1 cellular context compared by ENCODE assay signal in the genomic region with DNA sequence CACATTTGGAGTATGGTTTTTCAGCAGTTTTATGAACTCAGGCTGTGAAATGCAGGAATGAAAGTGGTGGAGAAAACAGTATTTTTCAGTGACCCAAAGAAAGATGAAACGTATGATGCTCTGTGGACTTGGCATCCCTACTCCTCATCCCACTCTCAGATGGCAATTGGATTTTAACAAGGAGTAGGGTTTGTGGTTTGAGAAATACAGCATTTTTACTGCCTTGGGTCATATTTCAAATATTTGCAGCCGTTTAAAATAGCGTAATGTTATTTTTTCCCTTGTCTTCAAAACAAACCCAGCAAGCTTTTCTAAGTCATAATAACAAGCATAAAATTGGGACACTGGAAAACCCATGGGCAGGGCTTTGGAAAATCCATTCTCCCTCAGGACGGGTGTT.
TF ChIP-seq lines count a peak whose summit lies in the region.

No MANE protein-coding gene starts in this region.

TF ChIP-seq in IMR-90, 13 proteins besides CTCF, POLR2A, EP300 and RAD21 (continued from another document):
- TF ChIP-seq BHLHE40 (IDR thresholded peaks at IDR 0.05; ENCODE audit: low read depth, low read length) (no peak), CEBPB (IDR thresholded peaks at IDR 0.05; ENCODE audit: low read depth, low read length) (no peak), MAFK (IDR thresholded peaks at IDR 0.05; ENCODE audit: low read depth, low read length) (no peak), CHD1 (IDR thresholded peaks at IDR 0.05; ENCODE audit: low read depth, low read length) (no peak)
- TF ChIP-seq, protein P1, sequence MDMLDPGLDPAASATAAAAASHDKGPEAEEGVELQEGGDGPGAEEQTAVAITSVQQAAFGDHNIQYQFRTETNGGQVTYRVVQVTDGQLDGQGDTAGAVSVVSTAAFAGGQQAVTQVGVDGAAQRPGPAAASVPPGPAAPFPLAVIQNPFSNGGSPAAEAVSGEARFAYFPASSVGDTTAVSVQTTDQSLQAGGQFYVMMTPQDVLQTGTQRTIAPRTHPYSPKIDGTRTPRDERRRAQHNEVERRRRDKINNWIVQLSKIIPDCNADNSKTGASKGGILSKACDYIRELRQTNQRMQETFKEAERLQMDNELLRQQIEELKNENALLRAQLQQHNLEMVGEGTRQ (IDR thresholded peaks at IDR 0.05; ENCODE audit: low read depth, low read length) = no peak
